ENCODE assay signal across 1 cellular context in the genomic region with DNA sequence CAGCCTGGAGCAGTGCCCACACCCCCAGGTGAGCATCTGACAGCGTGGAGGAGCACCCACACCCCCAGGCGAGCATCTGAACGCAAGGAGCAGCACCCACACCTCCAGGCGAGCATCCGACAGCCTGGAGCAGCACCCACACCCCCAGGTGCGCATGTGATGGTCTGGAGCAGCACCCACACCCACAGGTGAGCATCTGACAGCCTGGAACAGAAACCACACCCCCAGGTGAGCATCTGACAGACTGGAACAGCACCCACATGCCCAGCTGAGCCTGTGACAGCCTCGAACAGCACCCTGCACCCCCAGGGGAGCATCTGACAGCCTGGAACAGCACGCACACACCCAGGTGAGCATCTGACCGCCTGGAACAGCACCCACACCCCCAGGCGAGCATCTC. TPM values are rescaled to one million over a fixed set of nuclear protein-coding genes. Genes with fewer than 3 reads are reported as not detected.
"Had no signal": no experiment of that assay in that cellular context is flagged by ENCODE, and none has a peak within 500 bp of the region (broad histone marks: within the 10 kb centered on the region; RNA-seq: fewer than 3 reads in every experiment).

No MANE protein-coding gene starts in this region.

RNA-seq across cellular contexts. Expression of gene TTC34, which starts 46.9 kb away (rescaled TPM):
- total RNA-seq: gastrocnemius medialis had no signal
